In the genomic region with DNA sequence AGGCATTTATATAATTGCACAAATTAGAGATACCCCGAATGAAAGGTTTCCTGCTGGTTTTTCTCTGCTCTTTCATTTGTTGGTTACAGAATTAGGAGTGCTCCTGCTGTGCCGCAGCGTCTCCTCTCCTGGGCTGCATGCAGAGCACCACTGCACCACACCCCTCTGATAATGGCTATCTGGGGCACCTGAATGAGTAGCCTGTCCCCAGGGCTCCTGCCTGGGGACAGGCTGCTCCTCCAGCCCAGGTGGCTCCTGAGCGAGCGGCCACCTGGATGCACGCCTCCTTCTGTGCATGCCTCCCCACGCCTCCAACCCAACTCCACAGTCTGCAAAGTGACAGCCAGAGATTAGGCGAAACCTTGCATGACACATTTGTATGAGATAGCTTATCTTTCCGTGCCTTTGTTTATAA, we compare ENCODE assay signal across 1 cellular context.
TF ChIP-seq lines count a peak whose summit lies in the region.

No MANE protein-coding gene starts in this region.

TF ChIP-seq in GM23338, 12 proteins besides CTCF, POLR2A, EP300 and RAD21:
- TF ChIP-seq NANOG (IDR thresholded peaks at IDR 0.05; ENCODE audit: borderline replicate concordance): no peak
- no peak for TF ChIP-seq EZH2phosphoT487 (IDR thresholded peaks at IDR 0.05; ENCODE audit: unreplicated experiment)
- no peak for TF ChIP-seq POLR2AphosphoS5 (IDR thresholded peaks at IDR 0.05; ENCODE audit: low read depth)
TF ChIP-seq in GM23338: peak in this region for 0.
